Comparison of ENCODE assay signal across 8 cellular contexts in the genomic region with DNA sequence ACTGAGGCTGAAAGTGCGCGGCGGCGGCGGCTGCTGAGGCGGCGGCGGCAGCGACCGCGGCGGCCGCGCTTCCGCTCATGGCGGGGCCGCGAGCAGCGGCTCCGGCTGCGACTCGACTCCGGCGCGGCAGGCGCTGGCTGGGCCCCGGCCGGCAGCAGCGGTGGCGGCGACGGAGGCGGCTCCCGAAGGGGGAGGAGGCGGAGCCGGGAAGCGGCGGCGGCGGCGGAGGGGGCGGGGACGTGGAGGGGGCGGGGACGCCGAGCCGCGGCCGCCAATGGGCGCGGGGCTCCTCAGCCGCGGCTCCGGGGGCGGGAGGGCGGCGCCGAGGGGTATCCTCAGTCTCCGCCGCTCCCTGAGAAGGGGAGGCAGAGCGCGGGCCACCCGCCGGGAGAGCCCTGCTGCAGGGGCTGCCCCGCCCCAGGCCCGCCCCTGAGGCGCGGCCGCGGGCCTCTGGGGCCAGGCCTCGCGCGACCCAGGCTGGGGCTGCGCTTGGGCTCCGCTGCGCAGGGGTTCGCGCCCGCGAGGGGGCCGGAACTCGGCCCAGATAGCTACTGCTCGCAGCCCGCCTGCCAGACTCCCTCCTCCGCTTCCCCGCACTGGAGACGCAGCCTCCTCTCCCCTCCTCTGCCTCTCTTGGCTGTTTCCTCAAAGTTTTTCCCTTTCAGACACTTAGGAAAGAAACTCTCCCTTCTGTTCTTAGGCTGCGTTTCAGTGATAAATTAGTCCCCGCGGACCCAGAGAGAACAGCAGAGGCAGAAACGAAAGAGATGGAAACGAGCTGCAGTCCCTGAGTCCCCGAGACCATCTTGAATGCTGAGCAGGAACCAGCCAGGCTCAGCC.
DNase-seq lines count a peak whose midpoint lies in the region; ATAC-seq and TF ChIP-seq lines count a peak whose summit lies in the region.

No MANE protein-coding gene starts in this region.

- dilution Hi-C loops in mammary epithelial cell (cut with HindIII; ENCODE audit: low sequenced_read_pairs): no loop called here

- CTCF ChIA-PET in AG04449 (lab: Yijun Ruan, JAX) (interaction anchor here (0.8 to 2.0 kb wide), 5 partner anchors 38 to 81 kb away, joined by 3 to 12 read pairs (median 4); no protein-coding TSS in a partner anchor), mammary epithelial cell (lab: Charles Lee; ENCODE audit: low non-redundant PET) (no interaction called here)

- peak overlapping the region; percentile 99 for H2AFZ ChIP-seq in mammary epithelial cell (ENCODE audit: low read depth, low read length)

- H3K27me3 ChIP-seq in mammary epithelial cell (ENCODE audit: insufficient read depth, low read length) (no peaks in the 10 kb centered on the region), spleen (replicated peaks in 1 of 7) (no peaks in the 10 kb centered on the region)

- peak; percentile 36 for DNase-seq in AG04449 (ENCODE audit: low read depth, low spot score)
- DNase-seq in NCI-H2196 treated with DMSO at 0.1 percent for 48 hours (lab: John Stamatoyannopoulos, UW; ENCODE audit: unreplicated experiment): peak; percentile 84
- DNase-seq in mammary epithelial cell: peak; percentile 87
- peak; percentile 76 for DNase-seq in inferior parietal cortex (ENCODE audit: extremely low spot score)
- peak; percentile 98 for DNase-seq in spleen

- H3K4me3 ChIP-seq in AG04449 (ENCODE audit: low read depth, low read length): peak overlapping the region; percentile 83
- H3K4me3 ChIP-seq in WI38 (ENCODE audit: low read depth, low read length): peak overlapping the region; percentile 68
- H3K4me3 ChIP-seq in mammary epithelial cell (replicated peaks in 1 of 3; ENCODE audit: insufficient read depth in 1 of 3, low read depth in 2 of 3, low read length in 3 of 3): peak overlapping the region; percentile 55 to 92 (median 90)
- peak overlapping the region; percentile 33 to 98 (median 76) for H3K4me3 ChIP-seq in spleen

- H3K9me3 ChIP-seq in mammary epithelial cell (replicated peaks; ENCODE audit: insufficient read depth, low read length): no peaks in the 10 kb centered on the region
- no peaks in the 10 kb centered on the region for H3K9me3 ChIP-seq in spleen

- H3K36me3 ChIP-seq in mammary epithelial cell (ENCODE audit: insufficient read depth, low read length) (no peaks in the 10 kb centered on the region), spleen (peaks cover 0 to 5% (median 0%) of the 10 kb centered on the region in 6 donors)

- TF ChIP-seq POLR2A in spleen (IDR thresholded peaks at IDR 0.05): peak; percentile 40 to 89 (median 79)

- H3K4me2 ChIP-seq in mammary epithelial cell (ENCODE audit: insufficient read depth, low read depth, low read length): peak overlapping the region; percentile 96

- no TSS peak for BruUV-seq in mammary epithelial cell (replicated peaks; lab: Mats Ljungman, UMichigan)

- no peaks in the 10 kb centered on the region for H4K20me1 ChIP-seq in mammary epithelial cell (ENCODE audit: insufficient read depth, low read length)

- POLR2A ChIA-PET in AG04449 (lab: Yijun Ruan, JAX): interaction anchor here (1.4 kb wide), 1 partner anchor 26 kb away, joined by 4 read pairs; no protein-coding TSS in a partner anchor

- H3K27ac ChIP-seq in mammary epithelial cell (ENCODE audit: insufficient read depth, low read depth, low read length): peak overlapping the region; percentile 64
- peak overlapping the region; percentile 93 to 98 (median 95) for H3K27ac ChIP-seq in spleen

- H3K79me2 ChIP-seq in mammary epithelial cell (ENCODE audit: insufficient read depth, low read length): peaks cover 37% of the 10 kb centered on the region

- WGBS in mammary epithelial cell (ENCODE audit: low coverage, missing lambda C conversion rate): 1% methylated on average over 9 of the region's 93 CpGs
- 1% methylated on average over 27 to 93 of the region's 93 CpGs for WGBS in spleen, 5 donors

- ATAC-seq in GM18873 (IDR thresholded peaks at IDR 0.05; ENCODE audit: low FRiP score, unreplicated experiment): peak; percentile 51
- peak; percentile 78 for ATAC-seq in HG03108 (IDR thresholded peaks at IDR 0.05; ENCODE audit: unreplicated experiment)

- intact Hi-C loops in mammary epithelial cell (cut with micrococcal nuclease) (loop anchor here (5.0 kb wide), 1 partner anchor 70 kb away; no protein-coding TSS in a partner anchor), spleen (cut with DNase I; ENCODE audit: low total_unique reads) (loop anchor here (10.0 kb wide), 1 partner anchor 83 kb away; a partner anchor contains a TSS)

- peak; percentile 29 for TF ChIP-seq CTCF in AG04449 (IDR thresholded peaks at IDR 0.05; ENCODE audit: insufficient read depth, low read length, missing control alignments)
- no peak for TF ChIP-seq CTCF in WI38 (IDR thresholded peaks at IDR 0.05; ENCODE audit: low read depth, low read length)
- TF ChIP-seq CTCF in mammary epithelial cell (conservative IDR thresholded peaks at IDR 0.05 in 1 of 2, IDR thresholded peaks at IDR 0.05 in 1 of 2; ENCODE audit: extremely low read depth in 1 of 2, insufficient read depth in 1 of 2, low read depth in 1 of 2, low read length in 2 of 2): no peak
- peak in 7 of 11 experiments; percentile 2 to 55 (median 37) for TF ChIP-seq CTCF in spleen (IDR thresholded peaks at IDR 0.05 in 8 of 11, conservative IDR thresholded peaks at IDR 0.05 in 3 of 11)

- peak overlapping the region; percentile 63 for H3K9ac ChIP-seq in mammary epithelial cell (ENCODE audit: insufficient read depth, low read length)

- in situ Hi-C loops in mammary epithelial cell (cut with MboI; ENCODE audit: low sequenced_read_pairs in 2 of 2): no loop called here

- peaks cover 18% of the 10 kb centered on the region for H3K4me1 ChIP-seq in mammary epithelial cell (ENCODE audit: insufficient read depth, low read length)
- H3K4me1 ChIP-seq in spleen: peaks cover 17 to 65% (median 46%) of the 10 kb centered on the region in 6 donors

Comparison
In these comparisons a context has a peak if more than half of its experiments do, and no peak if none do; other contexts are left out.
1. Peak in every context shown above with its lines: DNase-seq, ATAC-seq, H3K4me3 ChIP-seq and H3K27ac ChIP-seq.
2. DNase-seq: peak in every context shown above with its lines; median percentile 98 in spleen; 87 in mammary epithelial cell; 84 in NCI-H2196 treated with DMSO at 0.1 percent for 48 hours; 76 in inferior parietal cortex; 36 in AG04449.
3. CTCF ChIP-seq: peak in AG04449 (single experiment) and spleen (7 of 11); none in WI38 (single experiment) and mammary epithelial cell (0 of 2).